Comparison of ENCODE assay signal across 2 cellular contexts in the genomic region with DNA sequence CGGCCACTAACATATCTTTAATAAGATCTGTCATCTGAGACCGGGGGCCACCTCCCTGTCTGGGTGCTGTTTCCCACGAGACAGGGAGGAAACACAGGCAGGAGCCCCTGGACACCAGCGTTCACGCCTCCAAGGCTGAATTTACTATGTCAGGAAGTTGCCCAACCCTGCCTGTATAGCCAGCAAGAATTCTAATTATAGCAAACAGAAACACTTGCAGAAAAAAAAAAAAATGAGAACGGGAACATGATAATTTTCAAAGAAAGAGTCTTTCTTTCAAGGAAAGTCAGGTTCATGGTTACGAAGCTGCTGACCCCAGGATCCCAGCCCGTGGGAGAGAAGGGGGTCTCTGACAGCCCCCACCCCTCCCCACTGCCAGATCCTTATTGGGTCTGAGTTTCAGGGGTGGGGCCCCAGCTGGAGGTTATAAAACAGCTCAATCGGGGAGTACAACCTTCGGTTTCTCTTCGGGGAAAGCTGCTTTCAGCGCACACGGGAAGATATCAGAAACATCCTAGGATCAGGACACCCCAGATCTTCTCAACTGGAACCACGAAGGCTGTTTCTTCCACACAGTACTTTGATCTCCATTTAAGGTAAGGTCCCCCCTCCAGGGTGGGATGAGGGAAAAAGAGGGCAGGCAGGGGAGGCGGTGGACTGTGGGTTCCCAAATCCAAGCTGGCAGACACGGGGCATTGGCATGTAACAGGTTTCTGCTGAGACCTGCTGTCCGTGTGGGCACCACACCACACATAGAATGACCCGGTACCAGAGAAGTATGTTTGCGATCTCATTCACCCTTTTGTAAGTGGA.
TF ChIP-seq lines count a peak whose summit lies in the region.

IL3RA (plus strand) TSS at position 455 of the 813 bp plus-strand sequence. CDS start 4,981 bp downstream, outside the sequence.

TF ChIP-seq in IMR-90, 13 proteins besides CTCF, POLR2A, EP300 and RAD21:
- TF ChIP-seq CHD1 (IDR thresholded peaks at IDR 0.05; ENCODE audit: low read depth, low read length) (no peak), MAZ (IDR thresholded peaks at IDR 0.05; ENCODE audit: borderline replicate concordance, low read depth, low read length) (no peak), RFX5 (IDR thresholded peaks at IDR 0.05; ENCODE audit: low read depth, low read length) (no peak), MAFK (IDR thresholded peaks at IDR 0.05; ENCODE audit: low read depth, low read length) (no peak), RCOR1 (IDR thresholded peaks at IDR 0.05; ENCODE audit: insufficient replicate concordance, low read length) (no peak), USF2 (IDR thresholded peaks at IDR 0.05; ENCODE audit: low read depth, low read length) (no peak), MXI1 (IDR thresholded peaks at IDR 0.05; ENCODE audit: borderline replicate concordance, low read depth, low read length) (no peak), FOS (IDR thresholded peaks at IDR 0.05; ENCODE audit: low read depth, low read length) (no peak), SMC3 (IDR thresholded peaks at IDR 0.05; ENCODE audit: low read depth, low read length) (no peak), NFE2L2 (IDR thresholded peaks at IDR 0.05; ENCODE audit: low read depth, low read length) (no peak), CEBPB (IDR thresholded peaks at IDR 0.05; ENCODE audit: low read depth, low read length) (no peak), BHLHE40 (IDR thresholded peaks at IDR 0.05; ENCODE audit: low read depth, low read length) (no peak), ELK1 (IDR thresholded peaks at IDR 0.05; ENCODE audit: borderline replicate concordance, low read depth, low read length) (no peak)

TF ChIP-seq in GM12878, 131 proteins besides CTCF, POLR2A, EP300 and RAD21:
- TF ChIP-seq, protein P1, sequence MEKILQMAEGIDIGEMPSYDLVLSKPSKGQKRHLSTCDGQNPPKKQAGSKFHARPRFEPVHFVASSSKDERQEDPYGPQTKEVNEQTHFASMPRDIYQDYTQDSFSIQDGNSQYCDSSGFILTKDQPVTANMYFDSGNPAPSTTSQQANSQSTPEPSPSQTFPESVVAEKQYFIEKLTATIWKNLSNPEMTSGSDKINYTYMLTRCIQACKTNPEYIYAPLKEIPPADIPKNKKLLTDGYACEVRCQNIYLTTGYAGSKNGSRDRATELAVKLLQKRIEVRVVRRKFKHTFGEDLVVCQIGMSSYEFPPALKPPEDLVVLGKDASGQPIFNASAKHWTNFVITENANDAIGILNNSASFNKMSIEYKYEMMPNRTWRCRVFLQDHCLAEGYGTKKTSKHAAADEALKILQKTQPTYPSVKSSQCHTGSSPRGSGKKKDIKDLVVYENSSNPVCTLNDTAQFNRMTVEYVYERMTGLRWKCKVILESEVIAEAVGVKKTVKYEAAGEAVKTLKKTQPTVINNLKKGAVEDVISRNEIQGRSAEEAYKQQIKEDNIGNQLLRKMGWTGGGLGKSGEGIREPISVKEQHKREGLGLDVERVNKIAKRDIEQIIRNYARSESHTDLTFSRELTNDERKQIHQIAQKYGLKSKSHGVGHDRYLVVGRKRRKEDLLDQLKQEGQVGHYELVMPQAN (conservative IDR thresholded peaks at IDR 0.05) = 0 out of 2 replicates have a peak, but pooled peaks have one; percentile 6
- peak; percentile 77 for TF ChIP-seq MEF2A (IDR thresholded peaks at IDR 0.05; ENCODE audit: insufficient read depth, low read depth, low read length)
- no peak for TF ChIP-seq HCFC1 (IDR thresholded peaks at IDR 0.05; ENCODE audit: low read length)
- TF ChIP-seq TCF12 (IDR thresholded peaks at IDR 0.05; ENCODE audit: low read depth, low read length) = no peak
- TF ChIP-seq, protein P2, sequence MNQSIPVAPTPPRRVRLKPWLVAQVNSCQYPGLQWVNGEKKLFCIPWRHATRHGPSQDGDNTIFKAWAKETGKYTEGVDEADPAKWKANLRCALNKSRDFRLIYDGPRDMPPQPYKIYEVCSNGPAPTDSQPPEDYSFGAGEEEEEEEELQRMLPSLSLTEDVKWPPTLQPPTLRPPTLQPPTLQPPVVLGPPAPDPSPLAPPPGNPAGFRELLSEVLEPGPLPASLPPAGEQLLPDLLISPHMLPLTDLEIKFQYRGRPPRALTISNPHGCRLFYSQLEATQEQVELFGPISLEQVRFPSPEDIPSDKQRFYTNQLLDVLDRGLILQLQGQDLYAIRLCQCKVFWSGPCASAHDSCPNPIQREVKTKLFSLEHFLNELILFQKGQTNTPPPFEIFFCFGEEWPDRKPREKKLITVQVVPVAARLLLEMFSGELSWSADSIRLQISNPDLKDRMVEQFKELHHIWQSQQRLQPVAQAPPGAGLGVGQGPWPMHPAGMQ (IDR thresholded peaks at IDR 0.05; ENCODE audit: borderline replicate concordance) = no peak
- TF ChIP-seq MEF2B (IDR thresholded peaks at IDR 0.05; ENCODE audit: partially characterized antibody, poor library complexity, severe bottlenecking) = peak; percentile 66
- TF ChIP-seq, protein P3, sequence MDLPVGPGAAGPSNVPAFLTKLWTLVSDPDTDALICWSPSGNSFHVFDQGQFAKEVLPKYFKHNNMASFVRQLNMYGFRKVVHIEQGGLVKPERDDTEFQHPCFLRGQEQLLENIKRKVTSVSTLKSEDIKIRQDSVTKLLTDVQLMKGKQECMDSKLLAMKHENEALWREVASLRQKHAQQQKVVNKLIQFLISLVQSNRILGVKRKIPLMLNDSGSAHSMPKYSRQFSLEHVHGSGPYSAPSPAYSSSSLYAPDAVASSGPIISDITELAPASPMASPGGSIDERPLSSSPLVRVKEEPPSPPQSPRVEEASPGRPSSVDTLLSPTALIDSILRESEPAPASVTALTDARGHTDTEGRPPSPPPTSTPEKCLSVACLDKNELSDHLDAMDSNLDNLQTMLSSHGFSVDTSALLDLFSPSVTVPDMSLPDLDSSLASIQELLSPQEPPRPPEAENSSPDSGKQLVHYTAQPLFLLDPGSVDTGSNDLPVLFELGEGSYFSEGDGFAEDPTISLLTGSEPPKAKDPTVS (IDR thresholded peaks at IDR 0.05; ENCODE audit: low read depth, low read length) = no peak
- no peak for TF ChIP-seq FOXK2 (IDR thresholded peaks at IDR 0.05)
- TF ChIP-seq GATAD2B (conservative IDR thresholded peaks at IDR 0.05; ENCODE audit: low read depth) = 0 out of 2 replicates have a peak, but pooled peaks have one; percentile 39
- TF ChIP-seq NBN (IDR thresholded peaks at IDR 0.05) = no peak
- TF ChIP-seq RBBP5 (conservative IDR thresholded peaks at IDR 0.05) = 0 out of 2 replicates have a peak, but pooled peaks have one; percentile 78
- peak; percentile 85; the same call in 1 of the 2 replicates for TF ChIP-seq ZNF384 (IDR thresholded peaks at IDR 0.05; ENCODE audit: borderline replicate concordance, low read depth, low read length)
- TF ChIP-seq, protein P4, sequence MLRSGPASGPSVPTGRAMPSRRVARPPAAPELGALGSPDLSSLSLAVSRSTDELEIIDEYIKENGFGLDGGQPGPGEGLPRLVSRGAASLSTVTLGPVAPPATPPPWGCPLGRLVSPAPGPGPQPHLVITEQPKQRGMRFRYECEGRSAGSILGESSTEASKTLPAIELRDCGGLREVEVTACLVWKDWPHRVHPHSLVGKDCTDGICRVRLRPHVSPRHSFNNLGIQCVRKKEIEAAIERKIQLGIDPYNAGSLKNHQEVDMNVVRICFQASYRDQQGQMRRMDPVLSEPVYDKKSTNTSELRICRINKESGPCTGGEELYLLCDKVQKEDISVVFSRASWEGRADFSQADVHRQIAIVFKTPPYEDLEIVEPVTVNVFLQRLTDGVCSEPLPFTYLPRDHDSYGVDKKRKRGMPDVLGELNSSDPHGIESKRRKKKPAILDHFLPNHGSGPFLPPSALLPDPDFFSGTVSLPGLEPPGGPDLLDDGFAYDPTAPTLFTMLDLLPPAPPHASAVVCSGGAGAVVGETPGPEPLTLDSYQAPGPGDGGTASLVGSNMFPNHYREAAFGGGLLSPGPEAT (IDR thresholded peaks at IDR 0.05; ENCODE audit: low read depth) = peak; percentile 31; the same call in 1 of the 2 replicates
- peak; percentile 81 for TF ChIP-seq PML (IDR thresholded peaks at IDR 0.05; ENCODE audit: low read length)
- no peak for TF ChIP-seq KDM1A (IDR thresholded peaks at IDR 0.05; ENCODE audit: borderline replicate concordance)
- TF ChIP-seq CHD4 (IDR thresholded peaks at IDR 0.05) = 0 out of 2 replicates have a peak, but pooled peaks have one; percentile 12
- no peak for TF ChIP-seq TCF3 (IDR thresholded peaks at IDR 0.05; ENCODE audit: borderline replicate concordance, insufficient read depth, low read depth, low read length)
- 0 out of 2 replicates have a peak, but pooled peaks have one; percentile 21 for TF ChIP-seq EED (IDR thresholded peaks at IDR 0.05; ENCODE audit: low read depth)
- no peak for TF ChIP-seq HDAC6 (IDR thresholded peaks at IDR 0.05; ENCODE audit: unreplicated experiment)
- peak; percentile 18; the same call in 1 of the 2 replicates for TF ChIP-seq RUNX3 (IDR thresholded peaks at IDR 0.05; ENCODE audit: low read length)
- peak; percentile 16 to 19; a peak in 2 of 4 replicates for TF ChIP-seq IKZF2 (IDR thresholded peaks at IDR 0.05)
- no peak for TF ChIP-seq POU2F2 (IDR thresholded peaks at IDR 0.05; ENCODE audit: borderline replicate concordance, low read depth, low read length)
- 0 out of 2 replicates have a peak, but pooled peaks have one; percentile 6 for TF ChIP-seq MTA2 (IDR thresholded peaks at IDR 0.05; ENCODE audit: low read depth)
- no peak for TF ChIP-seq HDGF (IDR thresholded peaks at IDR 0.05)
- TF ChIP-seq, protein P5, sequence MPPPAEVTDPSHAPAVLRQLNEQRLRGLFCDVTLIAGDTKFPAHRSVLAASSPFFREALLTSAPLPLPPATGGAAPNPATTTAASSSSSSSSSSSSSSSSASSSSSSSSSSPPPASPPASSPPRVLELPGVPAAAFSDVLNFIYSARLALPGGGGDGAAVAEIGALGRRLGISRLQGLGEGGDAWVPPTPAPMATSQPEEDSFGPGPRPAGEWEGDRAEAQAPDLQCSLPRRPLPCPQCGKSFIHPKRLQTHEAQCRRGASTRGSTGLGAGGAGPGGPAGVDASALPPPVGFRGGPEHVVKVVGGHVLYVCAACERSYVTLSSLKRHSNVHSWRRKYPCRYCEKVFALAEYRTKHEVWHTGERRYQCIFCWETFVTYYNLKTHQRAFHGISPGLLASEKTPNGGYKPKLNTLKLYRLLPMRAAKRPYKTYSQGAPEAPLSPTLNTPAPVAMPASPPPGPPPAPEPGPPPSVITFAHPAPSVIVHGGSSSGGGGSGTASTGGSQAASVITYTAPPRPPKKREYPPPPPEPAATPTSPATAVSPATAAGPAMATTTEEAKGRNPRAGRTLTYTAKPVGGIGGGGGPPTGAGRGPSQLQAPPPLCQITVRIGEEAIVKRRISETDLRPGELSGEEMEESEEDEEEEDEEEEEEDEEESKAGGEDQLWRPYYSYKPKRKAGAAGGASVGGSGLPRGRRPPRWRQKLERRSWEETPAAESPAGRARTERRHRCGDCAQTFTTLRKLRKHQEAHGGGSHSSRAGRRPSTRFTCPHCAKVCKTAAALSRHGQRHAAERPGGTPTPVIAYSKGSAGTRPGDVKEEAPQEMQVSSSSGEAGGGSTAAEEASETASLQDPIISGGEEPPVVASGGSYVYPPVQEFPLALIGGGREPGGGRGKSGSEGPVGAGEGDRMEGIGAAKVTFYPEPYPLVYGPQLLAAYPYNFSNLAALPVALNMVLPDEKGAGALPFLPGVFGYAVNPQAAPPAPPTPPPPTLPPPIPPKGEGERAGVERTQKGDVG (CRISPR knock-in tag; IDR thresholded peaks at IDR 0.05) = no peak
- peak; percentile 94 for TF ChIP-seq POLR2AphosphoS5 (IDR thresholded peaks at IDR 0.05; ENCODE audit: low read length)
- no peak for TF ChIP-seq ZNF24 (IDR thresholded peaks at IDR 0.05)
- 0 out of 4 replicates have a peak, but pooled peaks of 1 of the 2 experiments have one; percentile 5 for TF ChIP-seq BHLHE40 (IDR thresholded peaks at IDR 0.05; ENCODE audit: borderline replicate concordance in 1 of 2, low read depth in 2 of 2, low read length in 1 of 2)
- TF ChIP-seq RELA (IDR thresholded peaks at IDR 0.05; ENCODE audit: borderline replicate concordance, partially characterized antibody) = peak; percentile 14
- TF ChIP-seq TBL1XR1 (IDR thresholded peaks at IDR 0.05; ENCODE audit: low read depth, low read length) = 0 out of 2 replicates have a peak, but pooled peaks have one; percentile 7
- peak; percentile 63 for TF ChIP-seq IKZF1 (conservative IDR thresholded peaks at IDR 0.05)
- TF ChIP-seq CREM (IDR thresholded peaks at IDR 0.05; ENCODE audit: low read depth) = no peak
- TF ChIP-seq, protein P6, sequence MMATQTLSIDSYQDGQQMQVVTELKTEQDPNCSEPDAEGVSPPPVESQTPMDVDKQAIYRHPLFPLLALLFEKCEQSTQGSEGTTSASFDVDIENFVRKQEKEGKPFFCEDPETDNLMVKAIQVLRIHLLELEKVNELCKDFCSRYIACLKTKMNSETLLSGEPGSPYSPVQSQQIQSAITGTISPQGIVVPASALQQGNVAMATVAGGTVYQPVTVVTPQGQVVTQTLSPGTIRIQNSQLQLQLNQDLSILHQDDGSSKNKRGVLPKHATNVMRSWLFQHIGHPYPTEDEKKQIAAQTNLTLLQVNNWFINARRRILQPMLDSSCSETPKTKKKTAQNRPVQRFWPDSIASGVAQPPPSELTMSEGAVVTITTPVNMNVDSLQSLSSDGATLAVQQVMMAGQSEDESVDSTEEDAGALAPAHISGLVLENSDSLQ (IDR thresholded peaks at IDR 0.05) = 0 out of 2 replicates have a peak, but pooled peaks have one; percentile 7
- TF ChIP-seq HDAC2 (IDR thresholded peaks at IDR 0.05) = no peak
- no peak for TF ChIP-seq ETV6 (conservative IDR thresholded peaks at IDR 0.05 in 1 of 2, IDR thresholded peaks at IDR 0.05 in 1 of 2; ENCODE audit: borderline replicate concordance in 1 of 2, low read depth in 1 of 2)
